25 cellular contexts compared by ENCODE assay signal in the genomic region with DNA sequence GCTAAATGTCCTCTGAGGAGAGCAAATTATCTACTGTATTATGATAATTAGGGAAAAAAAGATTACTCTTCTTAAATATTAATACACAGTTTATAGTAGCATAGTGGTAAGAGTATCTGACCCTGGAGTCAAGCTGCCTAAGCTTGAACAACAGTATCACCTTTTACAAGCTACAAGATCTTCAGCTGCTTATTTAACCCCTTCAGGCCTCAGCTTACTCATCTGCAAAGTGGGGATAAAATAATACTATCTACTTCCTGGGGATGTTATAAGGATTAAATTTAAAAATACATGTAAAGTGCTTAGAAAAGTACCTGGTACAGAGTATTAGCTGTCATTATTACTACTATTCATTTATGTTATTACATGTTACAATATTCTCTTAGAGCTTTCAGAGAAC.
"Had no signal": no experiment of that assay in that cellular context is flagged by ENCODE, and none has a peak within 500 bp of the region (broad histone marks: within the 10 kb centered on the region; RNA-seq: fewer than 3 reads in every experiment).

No MANE protein-coding gene starts in this region.

- H3K4me3 ChIP-seq: left lung, lower lobe of right lung, neural progenitor cell, ovary, right atrium auricular region, skin epidermis, tibial nerve, uterus had no signal

- H3K27me3 Mint-ChIP-seq: naive B cell; progenitor cell of endocrine pancreas; stimulated activated naive B cell treated with anti-CD40 and anti-IgM and Interleukin-4, amounts not matched to agents 10 μg/mL and 1 μg/mL and 100 μg/mL, for 72 hours; stimulated activated naive CD8-positive, alpha-beta T cell treated with anti-CD3 and anti-CD28 coated beads, Interleukin-15, amount 100 ng/mL, for 72 hours; type B pancreatic cell had no signal

- H3K9me3 Mint-ChIP-seq: immature natural killer cell, mesothelial cell of epicardium, naive B cell, natural killer cell, nephron progenitor cell, neural progenitor cell, type B pancreatic cell had no signal

- H3K27me3 ChIP-seq: left lung, neural progenitor cell, neutrophil, ovary, right atrium auricular region, tibial nerve, uterus had no signal

- H3K9ac ChIP-seq: neural progenitor cell had no signal

- H3K27ac ChIP-seq: left lung, lower lobe of right lung, neural progenitor cell, neutrophil, ovary, right atrium auricular region, tibial nerve, uterus had no signal

- DNase-seq: hypothalamus; immature natural killer cell; kidney; left colon; left lung; lower lobe of right lung; mesendoderm; naive B cell; natural killer cell; nephron progenitor cell; occipital lobe; ovary; stimulated activated naive CD8-positive, alpha-beta T cell treated with anti-CD3 and anti-CD28 coated beads, Interleukin-15, amount 100 ng/mL, for 72 hours; substantia nigra; uterus had no signal

- H2AFZ ChIP-seq: neural progenitor cell had no signal

- H3K4me1 ChIP-seq: neural progenitor cell, uterus had no signal

- H3K4me3 Mint-ChIP-seq: immature natural killer cell; mesothelial cell of epicardium; naive B cell; natural killer cell; neural progenitor cell; stimulated activated naive CD8-positive, alpha-beta T cell treated with anti-CD3 and anti-CD28 coated beads, Interleukin-15, amount 100 ng/mL, for 72 hours; type B pancreatic cell had no signal

- H3K36me3 Mint-ChIP-seq: natural killer cell, neural progenitor cell had no signal

- ATAC-seq: left colon, left lung, lower lobe of right lung, sciatic nerve had no signal

- H3K27ac Mint-ChIP-seq: immature natural killer cell; neural progenitor cell; progenitor cell of endocrine pancreas; stimulated activated naive CD8-positive, alpha-beta T cell treated with anti-CD3 and anti-CD28 coated beads, Interleukin-15, amount 100 ng/mL, for 72 hours had no signal

- H3K4me2 ChIP-seq: neural progenitor cell had no signal

- H3K36me3 ChIP-seq: left lung, lower lobe of right lung, neural progenitor cell, neutrophil, ovary, right atrium auricular region, uterus had no signal

- H3K9me3 ChIP-seq: left lung, lower lobe of right lung, neutrophil, ovary, right atrium auricular region, tibial nerve, uterus had no signal
